1 cellular context compared by ENCODE assay signal in the genomic region with DNA sequence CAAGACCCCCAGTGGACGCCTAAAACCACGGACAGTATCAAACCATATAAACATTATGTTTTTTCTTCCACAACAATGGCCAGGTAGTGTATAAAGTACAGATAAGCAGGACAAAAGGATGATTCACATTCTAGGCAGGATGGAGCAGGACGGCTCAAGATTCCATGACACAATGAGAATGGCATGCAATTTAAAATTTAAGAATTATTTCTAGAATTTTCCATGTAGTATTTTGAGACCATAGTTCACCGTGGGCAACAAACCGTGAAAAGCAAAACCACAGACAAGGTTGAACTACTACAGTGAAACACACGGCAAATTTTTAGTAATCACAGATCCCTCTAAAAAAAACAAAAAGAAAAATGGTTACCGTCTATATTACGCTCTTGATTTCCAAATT.
TF ChIP-seq lines count a peak whose summit lies in the region.

No MANE protein-coding gene starts in this region.

TF ChIP-seq in IMR-90, 13 proteins besides CTCF, POLR2A, EP300 and RAD21 (continued from another document):
- TF ChIP-seq NFE2L2 (IDR thresholded peaks at IDR 0.05; ENCODE audit: low read depth, low read length) (no peak), MAFK (IDR thresholded peaks at IDR 0.05; ENCODE audit: low read depth, low read length) (no peak), MAZ (IDR thresholded peaks at IDR 0.05; ENCODE audit: borderline replicate concordance, low read depth, low read length) (no peak), RCOR1 (IDR thresholded peaks at IDR 0.05; ENCODE audit: insufficient replicate concordance, low read length) (no peak)
- TF ChIP-seq, protein P1, sequence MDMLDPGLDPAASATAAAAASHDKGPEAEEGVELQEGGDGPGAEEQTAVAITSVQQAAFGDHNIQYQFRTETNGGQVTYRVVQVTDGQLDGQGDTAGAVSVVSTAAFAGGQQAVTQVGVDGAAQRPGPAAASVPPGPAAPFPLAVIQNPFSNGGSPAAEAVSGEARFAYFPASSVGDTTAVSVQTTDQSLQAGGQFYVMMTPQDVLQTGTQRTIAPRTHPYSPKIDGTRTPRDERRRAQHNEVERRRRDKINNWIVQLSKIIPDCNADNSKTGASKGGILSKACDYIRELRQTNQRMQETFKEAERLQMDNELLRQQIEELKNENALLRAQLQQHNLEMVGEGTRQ (IDR thresholded peaks at IDR 0.05; ENCODE audit: low read depth, low read length): no peak
